35 cellular contexts compared by ENCODE assay signal in the genomic region with DNA sequence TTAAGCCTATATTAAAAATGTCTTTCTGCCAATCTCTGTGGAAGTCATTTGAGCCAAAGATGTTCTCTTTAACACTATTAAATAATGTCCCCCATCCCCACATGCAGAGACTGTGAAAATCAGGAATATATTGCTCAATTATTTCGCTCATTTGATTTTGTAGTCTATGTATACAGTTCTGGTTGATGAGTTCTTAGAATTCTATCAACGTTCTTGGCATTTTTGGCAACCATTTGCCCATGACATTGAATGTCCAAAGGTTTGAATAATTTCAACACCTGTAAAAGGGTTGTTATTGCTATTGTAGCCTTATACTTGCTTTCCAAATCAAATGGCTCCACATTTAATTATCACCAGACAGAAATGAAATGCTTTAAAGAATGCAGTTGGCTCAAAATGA.
"Had no signal": no experiment of that assay in that cellular context is flagged by ENCODE, and none has a peak within 500 bp of the region (broad histone marks: within the 10 kb centered on the region; RNA-seq: fewer than 3 reads in every experiment).

No MANE protein-coding gene starts in this region.

- H3K9me3 ChIP-seq: MG63 had no signal

- H3K36me3 ChIP-seq: MG63 had no signal

- DNase-seq: Karpas-422, Kasumi-1, MG63, MM.1S, MV-4-11, NCI-H1048, NCI-H1092, NCI-H1092 treated with DMSO at 0.1 percent for 48 hours, NCI-H1105, NCI-H1105 treated with DMSO at 0.1 percent for 48 hours, NCI-H1417, NCI-H1417 treated with DMSO at 0.1 percent for 48 hours, NCI-H1436, NCI-H1436 treated with DMSO at 0.1 percent for 48 hours, NCI-H146, NCI-H1694, NCI-H1694 treated with DMSO at 0.1 percent for 48 hours, NCI-H187, NCI-H187 treated with DMSO at 0.1 percent for 48 hours, NCI-H1930, NCI-H2029, NCI-H2029 treated with DMSO at 0.1 percent for 48 hours, NCI-H2081, NCI-H2081 treated with DMSO at 0.1 percent for 48 hours, NCI-H2107, NCI-H2171, NCI-H2171 treated with DMSO at 0.1 percent for 48 hours, NCI-H2227 treated with DMSO at 0.1 percent for 48 hours, NCI-H226, NCI-H345, NCI-H446, NCI-H446 treated with DMSO at 0.1 percent for 48 hours, NCI-H510A, NCI-H510A treated with DMSO at 0.1 percent for 48 hours, NCI-H524 had no signal

- H3K27me3 ChIP-seq: MG63 had no signal

- H3K4me3 ChIP-seq: MG63 had no signal
